In genomic region chr21:42694751-42695150, GRCh38 we compare ENCODE assay signal across 12 cellular contexts. TPM values are rescaled to one million over a fixed set of nuclear protein-coding genes. Genes with fewer than 3 reads are reported as not detected.
DNase-seq lines count a peak whose midpoint lies in the region; ATAC-seq and TF ChIP-seq lines count a peak whose summit lies in the region.
"Had no signal": no experiment of that assay in that cellular context is flagged by ENCODE, and none has a peak within 500 bp of the region (broad histone marks: within the 10 kb centered on the region; RNA-seq: fewer than 3 reads in every experiment).

No MANE protein-coding gene starts in this region.

- H3K27me3 Mint-ChIP-seq in endodermal cell (ENCODE audit: insufficient read depth), result no peaks in the 10 kb centered on the region
- no peaks in the 10 kb centered on the region for H3K27me3 Mint-ChIP-seq in progenitor cell of endocrine pancreas
- H3K27me3 Mint-ChIP-seq: CD4-positive, alpha-beta memory T cell had no signal

- H3K9me3 Mint-ChIP-seq in endodermal cell (no peaks in the 10 kb centered on the region), progenitor cell of endocrine pancreas (ENCODE audit: low read depth) (no peaks in the 10 kb centered on the region)
- H3K9me3 Mint-ChIP-seq: CD4-positive, alpha-beta memory T cell had no signal

- H3K4me1 Mint-ChIP-seq in endodermal cell (no peaks in the 10 kb centered on the region), progenitor cell of endocrine pancreas (ENCODE audit: low read depth) (no peaks in the 10 kb centered on the region)
- H3K4me1 Mint-ChIP-seq: B cell; CD4-positive, alpha-beta memory T cell had no signal

- TF ChIP-seq CTCF in endodermal cell (conservative IDR thresholded peaks at IDR 0.05) (no peak), progenitor cell of endocrine pancreas (IDR thresholded peaks at IDR 0.05; ENCODE audit: unreplicated experiment) (no peak)

- H3K27me3 ChIP-seq in endodermal cell (ENCODE audit: control insufficient read depth, insufficient read depth, low read length, poor library complexity, severe bottlenecking), result no peaks in the 10 kb centered on the region

- H3K36me3 ChIP-seq in endodermal cell (ENCODE audit: control insufficient read depth, insufficient read depth, low read length), result peaks cover 65% of the 10 kb centered on the region

- H3K4me3 Mint-ChIP-seq in endodermal cell (no peak overlapping the region), progenitor cell of endocrine pancreas (ENCODE audit: low read depth) (no peak overlapping the region)
- H3K4me3 Mint-ChIP-seq: B cell; CD4-positive, alpha-beta memory T cell had no signal

- peak; percentile 27 for DNase-seq in activated effector memory CD4-positive, alpha-beta T cell treated with anti-CD3 and anti-CD28 coated beads, Interleukin-2, amount 50 U/mL, for 16 hours
- DNase-seq in activated effector memory CD4-positive, alpha-beta T cell treated with Interleukin-2 at 50 U/mL for 16 hours, result no peak
- DNase-seq in endodermal cell, result peak; percentile 22
- no peak for DNase-seq in progenitor cell of endocrine pancreas (ENCODE audit: low spot score, unreplicated experiment)
- DNase-seq in activated gamma-delta T cell treated with Interleukin-2 at 50 U/mL for 16 hours, result no peak
- no peak for DNase-seq in middle frontal gyrus (ENCODE audit: extremely low spot score, low spot score)
- DNase-seq: CD4-positive, alpha-beta memory T cell; DMS79; GM23248 had no signal

- H3K36me3 Mint-ChIP-seq in endodermal cell (ENCODE audit: low read depth) (peaks cover 51% of the 10 kb centered on the region), progenitor cell of endocrine pancreas (ENCODE audit: insufficient read depth) (peaks cover 12% of the 10 kb centered on the region)
- H3K36me3 Mint-ChIP-seq: CD4-positive, alpha-beta memory T cell had no signal

- H3K4me1 ChIP-seq in endodermal cell (ENCODE audit: control insufficient read depth, insufficient read depth, low read length), result no peaks in the 10 kb centered on the region

- no peak overlapping the region for H3K27ac Mint-ChIP-seq in endodermal cell
- peak overlapping the region; percentile 26 for H3K27ac Mint-ChIP-seq in progenitor cell of endocrine pancreas
- H3K27ac Mint-ChIP-seq: B cell had no signal

- H3K27ac ChIP-seq in endodermal cell (ENCODE audit: low read depth, low read length), result no peak overlapping the region
- H3K27ac ChIP-seq: GM23248 had no signal

- no peaks in the 10 kb centered on the region for H3K9me3 ChIP-seq in endodermal cell (ENCODE audit: control insufficient read depth, low read length)

- no peak for ATAC-seq in HG03469 (IDR thresholded peaks at IDR 0.05; ENCODE audit: unreplicated experiment)
- ATAC-seq: GM12878 had no signal

- no peak overlapping the region for H3K9ac ChIP-seq in endodermal cell (ENCODE audit: extremely low read depth, low read length, poor library complexity, severe bottlenecking)
- H3K9ac ChIP-seq: GM23248 had no signal

- WGBS in endodermal cell (ENCODE audit: insufficient coverage in 1 of 2, insufficient read length in 1 of 2), 2 experiments, result 91 to 100% methylated on average over 5 to 7 of the region's 7 CpGs

- H3K4me3 ChIP-seq in endodermal cell (ENCODE audit: low read length), result no peak overlapping the region
- H3K4me3 ChIP-seq: GM12878, GM23248 had no signal

RNA-seq across cellular contexts. Expression of gene PDE9A, which starts 41.3 kb away (rescaled TPM):
- total RNA-seq in endodermal cell (10 to 100 TPM; 45.9 to 62.4 TPM), progenitor cell of endocrine pancreas (50.8 and 57.0 TPM in 2 replicates)
- polyA plus RNA-seq in endodermal cell (2013, experiment 1 of 2), result 36.5 TPM
- 34.3 TPM for polyA plus RNA-seq in endodermal cell (2013, experiment 2 of 2)
- total RNA-seq: GM23248 had no signal
- polyA plus RNA-seq: GM23248 had no signal

Comparison
In these comparisons a context has a peak if more than half of its experiments do, and no peak if none do; other contexts are left out.
1. DNase-seq: peak in activated effector memory CD4-positive, alpha-beta T cell treated with anti-CD3 and anti-CD28 coated beads, Interleukin-2, amount 50 U/mL, for 16 hours (single experiment) and endodermal cell (single experiment); none in activated effector memory CD4-positive, alpha-beta T cell treated with Interleukin-2 at 50 U/mL for 16 hours (single experiment), progenitor cell of endocrine pancreas (single experiment), activated gamma-delta T cell treated with Interleukin-2 at 50 U/mL for 16 hours (single experiment) and middle frontal gyrus (single experiment).